In genomic region chr1:174800221-174800791, GRCh38 we compare ENCODE assay signal across 8 cellular contexts.
A peak's percentile ranks its signal among the peaks of the same experiment; 100 is the strongest.
DNase-seq lines count a peak whose midpoint lies in the region; ATAC-seq, FAIRE-seq and TF ChIP-seq lines count a peak whose summit lies in the region.

No MANE protein-coding gene starts in this region.

- H2AFZ ChIP-seq in HepG2 (ENCODE audit: low read length): no peak overlapping the region
- H2AFZ ChIP-seq in osteoblast (ENCODE audit: low read length): peak overlapping the region; percentile 95

- intact Hi-C loops in HepG2 (cut with micrococcal nuclease; ENCODE audit: unreplicated experiment): no loop called here
- intact Hi-C loops in activated CD4-positive, alpha-beta memory T cell treated with anti-CD3 and anti-CD28 coated beads for 36 hours (cut with micrococcal nuclease): no loop called here

- H3K27ac Mint-ChIP-seq in activated CD4-positive, alpha-beta memory T cell treated with anti-CD3 and anti-CD28 coated beads for 36 hours: no peak overlapping the region

- no peak for TF ChIP-seq POLR2A in HepG2 (IDR thresholded peaks at IDR 0.05; ENCODE audit: insufficient read depth in 1 of 2, low read depth in 2 of 2, low read length in 2 of 2)

- ATAC-seq in HepG2 (no peak), GM21576 (IDR thresholded peaks at IDR 0.05; ENCODE audit: unreplicated experiment) (no peak), HG03378 (IDR thresholded peaks at IDR 0.05; ENCODE audit: unreplicated experiment) (no peak), GM19023 (IDR thresholded peaks at IDR 0.05; ENCODE audit: unreplicated experiment) (no peak)

- POLR2A ChIA-PET in HepG2 (lab: Yijun Ruan, JAX): no interaction called here
- POLR2A ChIA-PET in activated CD4-positive, alpha-beta memory T cell treated with anti-CD3 and anti-CD28 coated beads for 36 hours (lab: Charles Lee): interaction anchor here (0.7 to 2.1 kb wide), 8 partner anchors 10 to 199 kb away, joined by 3 to 18 read pairs (median 5); partner anchors contain the start of gene CACYBP

- H3K36me3 ChIP-seq in liver (ENCODE audit: control insufficient read depth in 4 of 4, insufficient read depth in 3 of 4, low read depth in 1 of 4, low read length in 3 of 4): no peaks in the 10 kb centered on the region
- no peaks in the 10 kb centered on the region for H3K36me3 ChIP-seq in HepG2 (replicated peaks in 1 of 2; ENCODE audit: control insufficient read depth in 1 of 2, insufficient read depth in 2 of 2, low read length in 2 of 2)
- H3K36me3 ChIP-seq in osteoblast (ENCODE audit: insufficient read depth, low read length): no peaks in the 10 kb centered on the region

- no peak overlapping the region for H3K4me3 Mint-ChIP-seq in activated CD4-positive, alpha-beta memory T cell treated with anti-CD3 and anti-CD28 coated beads for 36 hours

- H3K4me1 Mint-ChIP-seq in activated CD4-positive, alpha-beta memory T cell treated with anti-CD3 and anti-CD28 coated beads for 36 hours (ENCODE audit: low read depth): peaks cover 5% of the 10 kb centered on the region

- TF ChIP-seq EP300 in HepG2 (IDR thresholded peaks at IDR 0.05; ENCODE audit: low read depth in 2 of 2, low read length in 2 of 2) (no peak), HepG2 (CRISPR knock-in tag; IDR thresholded peaks at IDR 0.05; ENCODE audit: borderline replicate concordance) (no peak)

- DNase-seq in HepG2 (ENCODE audit: low spot score) (no peak), foreskin melanocyte (peak; percentile 11), osteoblast (ENCODE audit: insufficient read length, low spot score, missing footprints) (no peak)
- DNase-seq in activated CD4-positive, alpha-beta memory T cell treated with anti-CD3 and anti-CD28 coated beads for 36 hours: peak; percentile 33

- TF ChIP-seq CTCF in liver (IDR thresholded peaks at IDR 0.05; ENCODE audit: low read depth, low read length, missing input control): no peak
- TF ChIP-seq CTCF in HepG2 (CRISPR knock-in tag; IDR thresholded peaks at IDR 0.05): no peak
- TF ChIP-seq CTCF in osteoblast (IDR thresholded peaks at IDR 0.05; ENCODE audit: extremely low read depth, low read depth, low read length): no peak

- FAIRE-seq in HepG2 (lab: Jason Lieb, UNC): no peak

- BruUV-seq in HepG2 (replicated peaks; lab: Mats Ljungman, UMichigan): no TSS peak

- no peak overlapping the region for H3K4me2 ChIP-seq in HepG2 (ENCODE audit: low read depth, low read length)
- H3K4me2 ChIP-seq in osteoblast (ENCODE audit: insufficient read depth, low read length): peak overlapping the region; percentile 100

- no peaks in the 10 kb centered on the region for H4K20me1 ChIP-seq in HepG2 (ENCODE audit: insufficient read depth, low read length)
- H4K20me1 ChIP-seq in osteoblast (ENCODE audit: insufficient read depth, low read length): no peaks in the 10 kb centered on the region

- H3K27ac ChIP-seq in liver (ENCODE audit: low read depth in 1 of 2, low read length in 2 of 2) (peak overlapping the region; percentile 9 to 85), HepG2 (ENCODE audit: extremely low read length, insufficient read depth, low read length) (no peak overlapping the region), osteoblast (ENCODE audit: low read depth, low read length) (peak overlapping the region; percentile 92)

- no peaks in the 10 kb centered on the region for H3K9me3 ChIP-seq in liver (ENCODE audit: control insufficient read depth in 4 of 4, low read length in 3 of 4)
- H3K9me3 ChIP-seq in HepG2 (ENCODE audit: low read length): no peaks in the 10 kb centered on the region
- H3K9me3 ChIP-seq in osteoblast (ENCODE audit: low read depth, low read length): no peaks in the 10 kb centered on the region

- H3K79me2 ChIP-seq in HepG2 (ENCODE audit: insufficient read depth, low read length) (no peaks in the 10 kb centered on the region), osteoblast (ENCODE audit: insufficient read depth, low read length) (no peaks in the 10 kb centered on the region)

- H3K4me3 ChIP-seq in liver (ENCODE audit: low read depth in 1 of 3, low read length in 3 of 3): peak overlapping the region; percentile 56 to 74 (median 57)
- H3K4me3 ChIP-seq in HepG2 (replicated peaks in 1 of 3; ENCODE audit: insufficient read depth in 1 of 3, low read depth in 2 of 3, low read length in 3 of 3): no peak overlapping the region
- H3K4me3 ChIP-seq in osteoblast (ENCODE audit: insufficient read depth, low read length): peak overlapping the region; percentile 86

- H3K27me3 ChIP-seq in liver (ENCODE audit: control insufficient read depth in 4 of 4, insufficient read depth in 4 of 4, low read length in 3 of 4) (no peaks in the 10 kb centered on the region), HepG2 (ENCODE audit: control insufficient read depth in 1 of 2, insufficient read depth in 2 of 2, low read length in 2 of 2) (no peaks in the 10 kb centered on the region), osteoblast (ENCODE audit: insufficient read depth, low read length) (no peaks in the 10 kb centered on the region)

- H3K36me3 Mint-ChIP-seq in activated CD4-positive, alpha-beta memory T cell treated with anti-CD3 and anti-CD28 coated beads for 36 hours: no peaks in the 10 kb centered on the region

- peak overlapping the region; percentile 79 to 82 for H3K9ac ChIP-seq in liver (ENCODE audit: low read depth in 1 of 2, low read length in 2 of 2)
- no peak overlapping the region for H3K9ac ChIP-seq in HepG2 (ENCODE audit: insufficient read depth, low read depth, low read length)

- no peaks in the 10 kb centered on the region for H3K27me3 Mint-ChIP-seq in activated CD4-positive, alpha-beta memory T cell treated with anti-CD3 and anti-CD28 coated beads for 36 hours

- H3K9me3 Mint-ChIP-seq in activated CD4-positive, alpha-beta memory T cell treated with anti-CD3 and anti-CD28 coated beads for 36 hours: no peaks in the 10 kb centered on the region

- in situ Hi-C loops in HepG2 (cut with HindIII; ENCODE audit: extremely low pct_ligation_motif_present, low pct_unique_long_range_greater_than_20kb): no loop called here

- CTCF ChIA-PET in HepG2 (lab: Yijun Ruan, JAX; ENCODE audit: low intra/inter-chr PET ratio, low total read pairs): no interaction called here
- CTCF ChIA-PET in activated CD4-positive, alpha-beta memory T cell treated with anti-CD3 and anti-CD28 coated beads for 36 hours (lab: Charles Lee): interaction anchor here (1.0 to 2.1 kb wide), 10 partner anchors 11 to 229 kb away, joined by 3 to 6 read pairs (median 4); no protein-coding TSS in a partner anchor

- H3K4me1 ChIP-seq in liver (ENCODE audit: control insufficient read depth in 4 of 4, insufficient read depth in 4 of 4, low read length in 3 of 4) (peaks cover 0 to 15% (median 3%) of the 10 kb centered on the region in 4 donors), HepG2 (ENCODE audit: insufficient read depth, low read length) (peaks cover 1% of the 10 kb centered on the region), osteoblast (ENCODE audit: insufficient read depth, low read length) (peaks cover 15% of the 10 kb centered on the region)

- TF ChIP-seq RAD21 in liver (IDR thresholded peaks at IDR 0.05) (no peak), HepG2 (CRISPR knock-in tag; IDR thresholded peaks at IDR 0.05) (no peak)

- WGBS in liver: 28% methylated on average over 10 of the region's 10 CpGs
- WGBS in HepG2 (ENCODE audit: low lambda C conversion rate): 96% methylated on average over 10 of the region's 10 CpGs

TF ChIP-seq in liver, 16 proteins besides CTCF, POLR2A, EP300 and RAD21:
- no peak for TF ChIP-seq JUND (IDR thresholded peaks at IDR 0.05)
- no peak for TF ChIP-seq TAF1 (conservative IDR thresholded peaks at IDR 0.05)
- no peak for TF ChIP-seq FOXA1 (IDR thresholded peaks at IDR 0.05)
- TF ChIP-seq ATF3 (IDR thresholded peaks at IDR 0.05): no peak

TF ChIP-seq in HepG2, 621 proteins besides CTCF, POLR2A, EP300 and RAD21:
- no peak for TF ChIP-seq ETS1 (CRISPR knock-in tag; IDR thresholded peaks at IDR 0.05)
- no peak for TF ChIP-seq ARID2 (CRISPR knock-in tag; IDR thresholded peaks at IDR 0.05; ENCODE audit: borderline replicate concordance)
- TF ChIP-seq IKZF1 (IDR thresholded peaks at IDR 0.05): no peak
- no peak for TF ChIP-seq NONO (IDR thresholded peaks at IDR 0.05)
- TF ChIP-seq NONO (CRISPR knock-in tag; conservative IDR thresholded peaks at IDR 0.05): no peak

Comparison
In these comparisons a context has a peak if more than half of its experiments do, and no peak if none do; other contexts are left out.
1. H3K4me3 ChIP-seq: peak in liver (3 of 3) and osteoblast (single experiment); none in HepG2 (0 of 3).
2. DNase-seq: peak in activated CD4-positive, alpha-beta memory T cell treated with anti-CD3 and anti-CD28 coated beads for 36 hours (single experiment) and foreskin melanocyte (single experiment); none in HepG2 (single experiment) and osteoblast (single experiment).